Comparison of ENCODE assay signal across 8 cellular contexts in genomic region chr19:33194884-33195710, GRCh38. TPM values are rescaled to one million over a fixed set of nuclear protein-coding genes. Genes with fewer than 3 reads are reported as not detected.
DNase-seq lines count a peak whose midpoint lies in the region; ATAC-seq and TF ChIP-seq lines count a peak whose summit lies in the region.

No MANE protein-coding gene starts in this region.

- ATAC-seq in PC-3 (peak; percentile 58), HG02610 (IDR thresholded peaks at IDR 0.05; ENCODE audit: unreplicated experiment) (no peak)

- H3F3A ChIP-seq in PC-3 (ENCODE audit: low read length, unreplicated experiment) (no peaks in the 10 kb centered on the region), neural progenitor cell (ENCODE audit: low read depth) (peaks cover 4% of the 10 kb centered on the region)

- H3K9ac ChIP-seq in PC-3 (ENCODE audit: low read length) (peak overlapping the region; percentile 53; the same call in 1 of the 2 replicates), neural progenitor cell (no peak overlapping the region)

- no peaks in the 10 kb centered on the region for H3K79me2 ChIP-seq in PC-3 (ENCODE audit: low read length)
- H3K79me2 ChIP-seq in neural progenitor cell (ENCODE audit: low read depth) = no peaks in the 10 kb centered on the region

- H3K4me1 Mint-ChIP-seq in neural progenitor cell = peaks cover 13% of the 10 kb centered on the region

- H3K9me3 ChIP-seq in PC-3 (ENCODE audit: low read length) (no peaks in the 10 kb centered on the region), neural progenitor cell (ENCODE audit: low read depth) (no peaks in the 10 kb centered on the region)

- peak overlapping the region; percentile 92 for H3K4me3 Mint-ChIP-seq in neural progenitor cell

- H3K4me1 ChIP-seq in PC-3 (ENCODE audit: insufficient read depth, low read length) (no peaks in the 10 kb centered on the region), neural progenitor cell (peaks cover 6% of the 10 kb centered on the region)

- peaks cover 10% of the 10 kb centered on the region for H3K27me3 Mint-ChIP-seq in neural progenitor cell (ENCODE audit: insufficient read depth, low read depth)

- intact Hi-C loops in PC-3 (cut with micrococcal nuclease) = no loop called here

- H3K4me3 ChIP-seq in PC-3 (ENCODE audit: low read length) = peak overlapping the region; percentile 72
- peak overlapping the region; percentile 84 for H3K4me3 ChIP-seq in neural progenitor cell

- no peak overlapping the region for H3K27ac ChIP-seq in PC-3 (ENCODE audit: low read length)
- no peak overlapping the region for H3K27ac ChIP-seq in neural progenitor cell

- no peaks in the 10 kb centered on the region for H3K36me3 ChIP-seq in PC-3 (ENCODE audit: low read depth, low read length)
- no peaks in the 10 kb centered on the region for H3K36me3 ChIP-seq in neural progenitor cell

- H3K9me3 Mint-ChIP-seq in neural progenitor cell = no peaks in the 10 kb centered on the region

- DNase-seq in ELF-1 (ENCODE audit: low read depth, low spot score) (peak; percentile 11), PC-3 (peak; percentile 13), fibroblast of gingiva (ENCODE audit: low read depth) (peak; percentile 51), neural progenitor cell (ENCODE audit: low spot score) (peak; percentile 59), activated gamma-delta T cell (lab: John Stamatoyannopoulos, UW) (no peak), kidney glomerular epithelial cell (lab: John Stamatoyannopoulos, UW) (no peak)
- DNase-seq in activated CD4-positive, CD25-positive, alpha-beta regulatory T cell (lab: John Stamatoyannopoulos, UW) = no peak

- H2AFZ ChIP-seq in PC-3 (ENCODE audit: low read length) (peak overlapping the region; percentile 81), neural progenitor cell (replicated peaks) (peak overlapping the region; percentile 79)

- H4K20me1 ChIP-seq in PC-3 (ENCODE audit: low read length) (no peaks in the 10 kb centered on the region), neural progenitor cell (ENCODE audit: low read depth) (peaks cover 21% of the 10 kb centered on the region)

- POLR2A ChIA-PET in PC-3 (lab: Charles Lee; ENCODE audit: unreplicated experiment) = interaction anchor here (0.5 kb wide), 2 partner anchors 8 to 179 kb away, joined by 4 to 5 read pairs; no protein-coding TSS in a partner anchor

- H3K9me2 ChIP-seq in PC-3 (replicated peaks; ENCODE audit: low read length) = no peaks in the 10 kb centered on the region

- peaks cover 6% of the 10 kb centered on the region for H3K36me3 Mint-ChIP-seq in neural progenitor cell

- CTCF ChIA-PET in PC-3 (lab: Charles Lee) = no interaction called here

- no peak overlapping the region for H3K27ac Mint-ChIP-seq in neural progenitor cell

- no TSS peak for BruUV-seq in PC-3 (replicated peaks; lab: Mats Ljungman, UMichigan)

- H3K27me3 ChIP-seq in PC-3 (ENCODE audit: low read length) = no peaks in the 10 kb centered on the region
- peaks cover 28% of the 10 kb centered on the region for H3K27me3 ChIP-seq in neural progenitor cell

- peak overlapping the region; percentile 89 for H3K4me2 ChIP-seq in PC-3 (ENCODE audit: low read length)
- H3K4me2 ChIP-seq in neural progenitor cell = peak overlapping the region; percentile 91

- TF ChIP-seq CTCF in PC-3 (conservative IDR thresholded peaks at IDR 0.05; ENCODE audit: low read depth, low read length) (no peak), neural progenitor cell (IDR thresholded peaks at IDR 0.05) (no peak)

RNA-seq across cellular contexts. Expression of gene LRP3, which starts 1.0 kb away (rescaled TPM):
- total RNA-seq in PC-3 (2014; rRNA removed) (20.4 and 25.9 TPM in 2 replicates), neural progenitor cell (ENCODE audit: low replicate concordance) (7.5 and 40.0 TPM in 2 replicates)

RNA-seq across cellular contexts. Expression of gene SLC7A10, which starts 30.6 kb away (rescaled TPM):
- not detected in 2 replicates for total RNA-seq in PC-3 (2014; rRNA removed)
- total RNA-seq in neural progenitor cell (ENCODE audit: low replicate concordance) = 0.79 and 0.81 TPM in 2 replicates

Comparison
In these comparisons a context has a peak if more than half of its experiments do, and no peak if none do; other contexts are left out.
1. DNase-seq: peak in ELF-1 (single experiment), PC-3 (single experiment), fibroblast of gingiva (single experiment) and neural progenitor cell (single experiment); none in activated CD4-positive, CD25-positive, alpha-beta regulatory T cell (0 of 4), activated gamma-delta T cell (single experiment) and kidney glomerular epithelial cell (single experiment).